8 cellular contexts compared by ENCODE assay signal in the genomic region with DNA sequence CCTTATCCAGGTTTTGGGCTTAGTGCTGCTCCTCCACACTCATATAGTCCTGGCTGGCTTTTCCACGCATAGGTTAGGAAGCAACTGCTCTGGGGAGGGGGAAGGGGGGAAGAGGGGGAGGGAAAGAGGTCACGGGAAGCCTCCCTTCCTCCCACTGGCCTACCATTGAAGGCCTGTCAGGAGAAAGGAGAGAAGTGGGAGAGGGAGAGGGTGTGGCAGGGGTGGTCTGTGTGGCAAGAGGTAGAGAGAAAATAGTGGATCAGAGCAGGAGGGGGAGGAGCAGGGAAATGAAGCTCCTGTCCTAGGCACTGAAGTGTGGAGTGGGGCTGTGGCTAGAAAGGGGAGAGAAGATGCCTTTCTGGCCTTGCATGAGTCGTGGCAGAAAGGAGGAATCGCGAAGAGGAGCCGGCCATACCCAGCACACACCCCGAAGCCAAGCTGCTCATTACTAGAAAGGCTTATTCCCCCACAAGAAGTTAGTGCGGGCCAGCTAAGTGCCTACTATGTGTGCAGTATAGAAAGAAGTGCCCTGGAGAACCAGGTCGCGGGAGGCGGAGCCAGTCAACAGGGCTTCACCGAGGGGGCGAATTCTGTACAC. TPM values are rescaled to one million over a fixed set of nuclear protein-coding genes. Genes with fewer than 3 reads are reported as not detected.
DNase-seq lines count a peak whose midpoint lies in the region; ATAC-seq and TF ChIP-seq lines count a peak whose summit lies in the region.

No MANE protein-coding gene starts in this region.

- DNase-seq in NCI-H1092 treated with DMSO at 0.1 percent for 48 hours (lab: John Stamatoyannopoulos, UW) (peak; percentile 68), NCI-H1092 (lab: John Stamatoyannopoulos, UW) (no peak), Peyer's patch (no peak), fibroblast of lung (ENCODE audit: low read depth in 2 of 2) (no peak), COR-L47 (lab: John Stamatoyannopoulos, UW) (no peak)

- no peak overlapping the region for H3K9ac ChIP-seq in fibroblast of lung (ENCODE audit: insufficient read depth, low read length)

- peak overlapping the region; percentile 44 for H2AFZ ChIP-seq in fibroblast of lung (ENCODE audit: low read length)

- no peaks in the 10 kb centered on the region for H3K79me2 ChIP-seq in fibroblast of lung (ENCODE audit: control insufficient read depth, insufficient read depth, low read length)

- peak overlapping the region; percentile 71 for H3K4me2 ChIP-seq in fibroblast of lung (ENCODE audit: extremely low read depth, insufficient read depth, low read length)

- H3K4me1 ChIP-seq in Peyer's patch: peaks cover 0 to 35% (median 0%) of the 10 kb centered on the region in 4 donors
- peaks cover 4% of the 10 kb centered on the region for H3K4me1 ChIP-seq in fibroblast of lung (ENCODE audit: control insufficient read depth, extremely low read depth, insufficient read depth, low read length)

- H3K27ac ChIP-seq in Peyer's patch (peak overlapping the region; percentile 88 to 98 (median 93)), fibroblast of lung (ENCODE audit: insufficient read depth, low read length) (no peak overlapping the region), skin epidermis (peak overlapping the region in 19 of 21 experiments; percentile 22 to 95 (median 87))

- H3K4me3 ChIP-seq in Peyer's patch (peak overlapping the region; percentile 61 to 84 (median 70)), fibroblast of lung (replicated peaks in 1 of 4; ENCODE audit: control extremely low read depth in 1 of 4, insufficient read depth in 1 of 4, low read depth in 3 of 4, low read length in 4 of 4) (peak overlapping the region in 2 of 4 experiments; percentile 39 to 72), skin epidermis (peak overlapping the region; percentile 44 to 63 (median 58))

- H4K20me1 ChIP-seq in fibroblast of lung (ENCODE audit: control insufficient read depth, extremely low read depth, insufficient read depth, low read length): no peaks in the 10 kb centered on the region

- H3K36me3 ChIP-seq in Peyer's patch (no peaks in the 10 kb centered on the region), fibroblast of lung (ENCODE audit: control insufficient read depth, insufficient read depth, low read length) (no peaks in the 10 kb centered on the region)

- no peak for TF ChIP-seq CTCF in Peyer's patch (IDR thresholded peaks at IDR 0.05)
- no peak for TF ChIP-seq CTCF in fibroblast of lung (conservative IDR thresholded peaks at IDR 0.05 in 1 of 2, IDR thresholded peaks at IDR 0.05 in 1 of 2; ENCODE audit: low read depth in 1 of 2, low read length in 2 of 2)

- ATAC-seq in GM18907 (IDR thresholded peaks at IDR 0.05; ENCODE audit: unreplicated experiment) (no peak), GM19328 (IDR thresholded peaks at IDR 0.05; ENCODE audit: unreplicated experiment) (no peak)

- H3K27me3 ChIP-seq in Peyer's patch: no peaks in the 10 kb centered on the region
- no peaks in the 10 kb centered on the region for H3K27me3 ChIP-seq in fibroblast of lung (ENCODE audit: control insufficient read depth, insufficient read depth, low read length)

- TF ChIP-seq POLR2A in Peyer's patch (IDR thresholded peaks at IDR 0.05): no peak

- H3K9me3 ChIP-seq in Peyer's patch (peaks cover 0 to 4% (median 0%) of the 10 kb centered on the region in 4 donors), fibroblast of lung (ENCODE audit: control insufficient read depth, insufficient read depth, low read depth, low read length) (no peaks in the 10 kb centered on the region)

RNA-seq across cellular contexts. Expression of gene TMEM164, which starts 1.1 kb away (rescaled TPM):
- 10 to 100 TPM; 25.6 to 79.7 (median 73.8) TPM for total RNA-seq in Peyer's patch
- total RNA-seq in fibroblast of lung: 7.4 and 10.2 TPM in 2 replicates
- polyA plus RNA-seq in fibroblast of lung: 5.7 and 8.3 TPM in 2 replicates
- 5.3 and 6.7 TPM in 2 replicates for polyA plus RNA-seq in fibroblast of lung (2012)
- polyA minus RNA-seq in fibroblast of lung (ENCODE audit: low replicate concordance): 17.4 and 18.3 TPM in 2 replicates
